ENCODE assay signal across 8 cellular contexts in the genomic region with DNA sequence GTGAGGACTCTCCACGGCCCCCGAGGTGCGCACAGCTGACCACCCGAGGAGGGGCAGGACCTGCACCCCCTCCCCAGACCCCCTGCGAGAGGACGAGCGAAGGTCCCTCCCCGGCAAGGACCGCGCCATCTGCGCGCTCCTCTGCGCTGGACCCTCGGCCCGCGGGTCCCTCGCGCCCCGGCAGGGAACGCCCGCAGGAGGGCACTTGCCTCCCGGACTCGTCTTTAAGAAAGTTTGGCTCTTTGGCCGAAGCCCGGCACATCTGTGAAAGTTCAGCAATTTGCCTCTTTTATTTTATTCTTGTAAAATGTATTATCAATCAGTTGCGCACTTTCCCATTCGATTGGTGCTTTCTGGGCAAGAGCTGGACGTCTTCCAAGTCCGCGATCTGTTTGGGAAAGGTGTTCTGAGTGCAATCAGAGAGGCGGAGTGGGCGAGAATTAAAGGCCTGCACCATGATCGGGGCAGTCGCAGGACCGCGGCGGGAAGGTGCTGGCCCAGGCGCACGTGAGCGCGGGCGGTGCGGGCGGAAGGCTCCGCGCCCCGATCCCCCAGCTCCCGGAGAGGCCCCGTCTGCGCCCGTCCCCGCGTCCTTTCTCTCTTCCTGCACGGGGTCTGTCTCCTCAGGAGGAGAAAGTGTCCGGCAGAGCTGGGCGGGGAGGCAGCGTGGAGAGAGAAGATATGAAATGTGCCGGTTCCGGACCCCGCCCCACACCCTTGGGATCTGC. TPM values are rescaled to one million over a fixed set of nuclear protein-coding genes. Genes with fewer than 3 reads are reported as not detected.
A peak's percentile ranks its signal among the peaks of the same experiment; 100 is the strongest.
DNase-seq lines count a peak whose midpoint lies in the region; TF ChIP-seq lines count a peak whose summit lies in the region.

No MANE protein-coding gene starts in this region.

- intact Hi-C loops in OCI-LY7 (cut with micrococcal nuclease; ENCODE audit: unreplicated experiment), result no loop called here

- H2AFZ ChIP-seq in OCI-LY7 (ENCODE audit: low read length), result no peak overlapping the region

- peaks cover 24% of the 10 kb centered on the region for H3K27me3 ChIP-seq in BE2C
- peaks cover 0 to 8% (median 2%) of the 10 kb centered on the region in 4 donors for H3K27me3 ChIP-seq in liver (ENCODE audit: control insufficient read depth in 4 of 4, insufficient read depth in 4 of 4, low read length in 3 of 4)
- H3K27me3 ChIP-seq in thymus (ENCODE audit: control insufficient read depth, insufficient read depth), result peaks cover 62% of the 10 kb centered on the region

- H3K4me2 ChIP-seq in OCI-LY7 (ENCODE audit: low read length), result no peak overlapping the region

- no peaks in the 10 kb centered on the region for H4K20me1 ChIP-seq in OCI-LY7 (ENCODE audit: insufficient read depth, low read length)

- H3K4me1 ChIP-seq in BE2C, result no peaks in the 10 kb centered on the region
- peaks cover 13 to 26% (median 18%) of the 10 kb centered on the region in 4 donors for H3K4me1 ChIP-seq in liver (ENCODE audit: control insufficient read depth in 4 of 4, insufficient read depth in 4 of 4, low read length in 3 of 4)
- no peaks in the 10 kb centered on the region for H3K4me1 ChIP-seq in thymus (ENCODE audit: control insufficient read depth, insufficient read depth, low read length)
- no peaks in the 10 kb centered on the region for H3K4me1 ChIP-seq in OCI-LY7 (ENCODE audit: insufficient read depth, low read length, poor library complexity, severe bottlenecking)

- no peak for TF ChIP-seq RAD21 in liver (IDR thresholded peaks at IDR 0.05)

- no peaks in the 10 kb centered on the region for H3K9me3 ChIP-seq in BE2C
- no peaks in the 10 kb centered on the region for H3K9me3 ChIP-seq in liver (ENCODE audit: control insufficient read depth in 4 of 4, low read length in 3 of 4)
- H3K9me3 ChIP-seq in thymus (ENCODE audit: control insufficient read depth), result no peaks in the 10 kb centered on the region
- no peaks in the 10 kb centered on the region for H3K9me3 ChIP-seq in OCI-LY7 (ENCODE audit: low read length)

- H3K9me2 ChIP-seq in OCI-LY7 (ENCODE audit: insufficient read depth, low read length), result no peaks in the 10 kb centered on the region

- H3K4me3 ChIP-seq in BE2C (ENCODE audit: low read depth, low read length) (peak overlapping the region; percentile 29), cardiac fibroblast (replicated peaks in 1 of 2; ENCODE audit: low read depth in 2 of 2, low read length in 2 of 2) (peak overlapping the region; percentile 46 to 54), liver (ENCODE audit: low read depth in 1 of 3, low read length in 3 of 3) (peak overlapping the region; percentile 63 to 79 (median 78)), thymus (ENCODE audit: low read length) (peak overlapping the region; percentile 35), OCI-LY7 (ENCODE audit: low read depth, low read length, poor library complexity, severe bottlenecking) (no peak overlapping the region)

- no peaks in the 10 kb centered on the region for H3K79me2 ChIP-seq in OCI-LY7 (ENCODE audit: insufficient read depth, low read depth, low read length)

- WGBS in liver, result 2% methylated on average over 60 of the region's 60 CpGs
- 3% methylated on average over 60 of the region's 60 CpGs for WGBS in thymus

- peak overlapping the region in 1 of 2 donors; percentile 71 for H3K9ac ChIP-seq in liver (ENCODE audit: low read depth in 1 of 2, low read length in 2 of 2)

- H3K36me3 ChIP-seq in BE2C (no peaks in the 10 kb centered on the region), liver (ENCODE audit: control insufficient read depth in 4 of 4, insufficient read depth in 3 of 4, low read depth in 1 of 4, low read length in 3 of 4) (no peaks in the 10 kb centered on the region), thymus (ENCODE audit: control insufficient read depth, insufficient read depth) (no peaks in the 10 kb centered on the region), OCI-LY7 (ENCODE audit: insufficient read depth, low read length) (no peaks in the 10 kb centered on the region)

- no peak for TF ChIP-seq CTCF in BE2C (IDR thresholded peaks at IDR 0.05; ENCODE audit: low read depth, low read length)
- no peak for TF ChIP-seq CTCF in cardiac fibroblast (IDR thresholded peaks at IDR 0.05; ENCODE audit: low read depth, low read length)
- TF ChIP-seq CTCF in liver (IDR thresholded peaks at IDR 0.05; ENCODE audit: low read depth, low read length, missing input control), result no peak
- no peak for TF ChIP-seq CTCF in OCI-LY7 (conservative IDR thresholded peaks at IDR 0.05; ENCODE audit: low read length)

- no peak for DNase-seq in BE2C
- peak; percentile 25 for DNase-seq in KBM-7
- DNase-seq in cardiac fibroblast (ENCODE audit: low read depth in 2 of 2), result peak in 1 of 2 donors; percentile 9
- no peak for DNase-seq in OCI-LY7 (ENCODE audit: low spot score)
- no peak for DNase-seq in kidney glomerular epithelial cell (lab: John Stamatoyannopoulos, UW)
- DNase-seq in occipital lobe (lab: John Stamatoyannopoulos, UW), result no peak

- no TSS peak for BruUV-seq in OCI-LY7 (replicated peaks; lab: Mats Ljungman, UMichigan)

- CTCF ChIA-PET in OCI-LY7 (lab: Charles Lee; ENCODE audit: unreplicated experiment), result no interaction called here

- in situ Hi-C loops in KBM-7 (cut with MboI; ENCODE audit: low pct_unique_long_range_greater_than_20kb, low sequenced_read_pairs), result no loop called here

- no peak overlapping the region for H3K27ac ChIP-seq in liver (ENCODE audit: low read depth in 1 of 2, low read length in 2 of 2)
- H3K27ac ChIP-seq in thymus (ENCODE audit: low read depth), result no peak overlapping the region
- H3K27ac ChIP-seq in OCI-LY7 (ENCODE audit: low read depth, low read length, poor library complexity, severe bottlenecking), result no peak overlapping the region

- POLR2A ChIA-PET in OCI-LY7 (lab: Charles Lee), result interaction anchor here (0.6 kb wide), 2 partner anchors 10 to 51 kb away, joined by 3 to 4 read pairs; no protein-coding TSS in a partner anchor

TF ChIP-seq in liver, 16 proteins besides CTCF, POLR2A, EP300 and RAD21 (continues in another document):
- no peak for TF ChIP-seq TAF1 (conservative IDR thresholded peaks at IDR 0.05)
- no peak for TF ChIP-seq GABPA (IDR thresholded peaks at IDR 0.05 in 1 of 2, conservative IDR thresholded peaks at IDR 0.05 in 1 of 2)
- TF ChIP-seq HNF4A (conservative IDR thresholded peaks at IDR 0.05), result no peak
- no peak for TF ChIP-seq EGR1 (IDR thresholded peaks at IDR 0.05; ENCODE audit: low read depth in 2 of 2)
- no peak for TF ChIP-seq YY1 (IDR thresholded peaks at IDR 0.05)
- no peak for TF ChIP-seq FOXA2 (IDR thresholded peaks at IDR 0.05)
- TF ChIP-seq, protein P1, sequence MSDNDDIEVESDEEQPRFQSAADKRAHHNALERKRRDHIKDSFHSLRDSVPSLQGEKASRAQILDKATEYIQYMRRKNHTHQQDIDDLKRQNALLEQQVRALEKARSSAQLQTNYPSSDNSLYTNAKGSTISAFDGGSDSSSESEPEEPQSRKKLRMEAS (IDR thresholded peaks at IDR 0.05), result no peak
- no peak for TF ChIP-seq RXRA (IDR thresholded peaks at IDR 0.05)
- TF ChIP-seq, protein P2, sequence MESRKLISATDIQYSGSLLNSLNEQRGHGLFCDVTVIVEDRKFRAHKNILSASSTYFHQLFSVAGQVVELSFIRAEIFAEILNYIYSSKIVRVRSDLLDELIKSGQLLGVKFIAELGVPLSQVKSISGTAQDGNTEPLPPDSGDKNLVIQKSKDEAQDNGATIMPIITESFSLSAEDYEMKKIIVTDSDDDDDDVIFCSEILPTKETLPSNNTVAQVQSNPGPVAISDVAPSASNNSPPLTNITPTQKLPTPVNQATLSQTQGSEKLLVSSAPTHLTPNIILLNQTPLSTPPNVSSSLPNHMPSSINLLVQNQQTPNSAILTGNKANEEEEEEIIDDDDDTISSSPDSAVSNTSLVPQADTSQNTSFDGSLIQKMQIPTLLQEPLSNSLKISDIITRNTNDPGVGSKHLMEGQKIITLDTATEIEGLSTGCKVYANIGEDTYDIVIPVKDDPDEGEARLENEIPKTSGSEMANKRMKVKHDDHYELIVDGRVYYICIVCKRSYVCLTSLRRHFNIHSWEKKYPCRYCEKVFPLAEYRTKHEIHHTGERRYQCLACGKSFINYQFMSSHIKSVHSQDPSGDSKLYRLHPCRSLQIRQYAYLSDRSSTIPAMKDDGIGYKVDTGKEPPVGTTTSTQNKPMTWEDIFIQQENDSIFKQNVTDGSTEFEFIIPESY (IDR thresholded peaks at IDR 0.05), result no peak
- TF ChIP-seq NR2F2 (IDR thresholded peaks at IDR 0.05), result no peak
- TF ChIP-seq HNF4G (IDR thresholded peaks at IDR 0.05), result no peak
- no peak for TF ChIP-seq SP1 (IDR thresholded peaks at IDR 0.05)
- TF ChIP-seq JUND (IDR thresholded peaks at IDR 0.05), result no peak

RNA-seq across cellular contexts. Expression of a gene that starts 1.6 kb away (rescaled TPM):
- polyA plus RNA-seq in BE2C (2012; ENCODE audit: insufficient read depth, insufficient read length, low read depth), result 0.82 TPM
- total RNA-seq in liver (1 to 10 TPM in 1 of 2 donors, not detected in 1; 1.6 TPM), OCI-LY7 (2022) (not detected in 2 replicates), occipital lobe (2.0 TPM)
- polyA plus RNA-seq in liver (1 to 10 TPM; 1.9 to 3.1 TPM), thymus (13.3 TPM)
- total RNA-seq in OCI-LY7 (2014; rRNA removed; shearing (Covaris generic)), result not detected in 2 replicates

RNA-seq across cellular contexts. Expression of a gene that starts 24.8 kb away (rescaled TPM):
- polyA plus RNA-seq in BE2C (2012; ENCODE audit: insufficient read depth, insufficient read length, low read depth), result 131 TPM
- total RNA-seq in liver (100 to 1,000 TPM in 1 of 2 donors, 10 to 100 TPM in 1; 59.9 to 115 TPM), OCI-LY7 (2022) (99.0 and 114 TPM in 2 replicates), occipital lobe (101 TPM)
- polyA plus RNA-seq in liver (10 to 100 TPM; 60.2 to 91.3 TPM), thymus (108 TPM)
- 124 and 126 TPM in 2 replicates for total RNA-seq in OCI-LY7 (2014; rRNA removed; shearing (Covaris generic))

RNA-seq across cellular contexts. Expression of a gene that starts 25.7 kb away (rescaled TPM):
- polyA plus RNA-seq in BE2C (2012; ENCODE audit: insufficient read depth, insufficient read length, low read depth), result 19.0 TPM
- total RNA-seq in liver, result 10 to 100 TPM; 17.2 to 19.2 TPM
- polyA plus RNA-seq in liver, result 10 to 100 TPM in 1 of 2 donors, 1 to 10 TPM in 1; 6.4 to 10.6 TPM
- 73.7 TPM for polyA plus RNA-seq in thymus
- total RNA-seq in OCI-LY7 (2014; rRNA removed; shearing (Covaris generic)), result 20.3 and 30.9 TPM in 2 replicates
- 21.3 and 26.6 TPM in 2 replicates for total RNA-seq in OCI-LY7 (2022)
- total RNA-seq in occipital lobe, result 87.8 TPM
